ENCODE assay signal across 8 cellular contexts in genomic region chr7:156949541-156950380, GRCh38. TPM values are rescaled to one million over a fixed set of nuclear protein-coding genes. Genes with fewer than 3 reads are reported as not detected.
A peak's percentile ranks its signal among the peaks of the same experiment; 100 is the strongest.
DNase-seq lines count a peak whose midpoint lies in the region; ATAC-seq and TF ChIP-seq lines count a peak whose summit lies in the region.

Gene NOM1, plus strand, starts transcription at chr7:156949712. Its CDS starts 26 bp downstream, at chr7:156949738.

- TF ChIP-seq CTCF in OCI-LY1 (IDR thresholded peaks at IDR 0.05; ENCODE audit: low read length) (peak; percentile 56), epithelial cell of proximal tubule (conservative IDR thresholded peaks at IDR 0.05; ENCODE audit: low read depth, low read length) (peak; percentile 61)

- H3F3A ChIP-seq in OCI-LY1 (ENCODE audit: insufficient read depth, low read length) = no peaks in the 10 kb centered on the region

- H3K27me3 ChIP-seq in OCI-LY1 (ENCODE audit: insufficient read depth, low read length) (peaks cover 4% of the 10 kb centered on the region; the same call in 1 of the 2 replicates), mucosa of stomach (ENCODE audit: control insufficient read depth, insufficient read depth, low read length) (peaks cover 3% of the 10 kb centered on the region)

- ATAC-seq in GM21367 (IDR thresholded peaks at IDR 0.05; ENCODE audit: unreplicated experiment) = peak; percentile 89

- H2AFZ ChIP-seq in OCI-LY1 (ENCODE audit: low read length) = no peak within 1 kb of the TSS

- H3K27ac ChIP-seq in OCI-LY1 (ENCODE audit: low read depth, low read length, poor library complexity, severe bottlenecking) = no peak within 1 kb of the TSS

- H3K4me1 ChIP-seq in OCI-LY1 (ENCODE audit: insufficient read depth, low read length, severe bottlenecking) = peaks cover 28% of the 10 kb centered on the region
- H3K4me1 ChIP-seq in mucosa of stomach (ENCODE audit: control insufficient read depth, insufficient read depth, low read length) = no peaks in the 10 kb centered on the region

- H3K9me3 ChIP-seq in OCI-LY1 (ENCODE audit: low read length) = 0 out of 2 replicates have a peak, but pooled peaks cover 4% of the 10 kb centered on the region
- H3K9me3 ChIP-seq in mucosa of stomach (ENCODE audit: control insufficient read depth, low read length) = no peaks in the 10 kb centered on the region

- H3K9ac ChIP-seq in OCI-LY1 (ENCODE audit: low read length) = peak within 1 kb of the TSS; percentile 81
- H3K9ac ChIP-seq in mucosa of stomach (ENCODE audit: low read length) = peak within 1 kb of the TSS; percentile 60

- peak; percentile 63 for DNase-seq in DMS 273 treated with DMSO at 0.1 percent for 48 hours (lab: John Stamatoyannopoulos, UW)
- DNase-seq in HT1080 (ENCODE audit: low read depth) = peak; percentile 73
- peak; percentile 97 for DNase-seq in activated CD8-positive, alpha-beta memory T cell treated with anti-CD3 and anti-CD28 coated beads, Interleukin-2, amount 50 U/mL, for 48 hours
- no peak for DNase-seq in epithelial cell of proximal tubule (ENCODE audit: low read depth)
- DNase-seq in stimulated activated CD8-positive, alpha-beta memory T cell treated with anti-CD3 and anti-CD28 coated beads, Interleukin-4, amount 100 ng/mL, for 48 hours = peak; percentile 95

- H3K36me3 ChIP-seq in OCI-LY1 (ENCODE audit: insufficient read depth, low read length) (peaks cover 29% of the 10 kb centered on the region), mucosa of stomach (ENCODE audit: control insufficient read depth, insufficient read depth, low read length) (peaks cover under 1% of the 10 kb centered on the region)

- peaks cover 30% of the 10 kb centered on the region for H3K79me2 ChIP-seq in OCI-LY1 (ENCODE audit: insufficient read depth, low read length)

- H3K4me3 ChIP-seq in OCI-LY1 (ENCODE audit: low read depth, low read length, poor library complexity, severe bottlenecking) (peak within 1 kb of the TSS; percentile 85), epithelial cell of proximal tubule (ENCODE audit: low read depth, low read length) (peak within 1 kb of the TSS; percentile 92), mucosa of stomach (ENCODE audit: low read length) (peak within 1 kb of the TSS; percentile 48)

- 0 out of 2 replicates have a peak, but pooled peaks cover 2% of the 10 kb centered on the region for H4K20me1 ChIP-seq in OCI-LY1 (ENCODE audit: insufficient read depth, low read length)

- no peaks in the 10 kb centered on the region for H3K9me2 ChIP-seq in OCI-LY1 (ENCODE audit: low read depth, low read length)

- peak within 1 kb of the TSS; percentile 92 for H3K4me2 ChIP-seq in OCI-LY1 (ENCODE audit: low read length)

RNA-seq across cellular contexts. Expression of gene NOM1, which starts in this region (rescaled TPM):
- 21.6 and 31.4 TPM in 2 replicates for total RNA-seq in HT1080 (2014; rRNA removed; shearing (Covaris generic))
- 14.2 and 14.9 TPM in 2 replicates for polyA plus RNA-seq in HT1080 (2015; cell fraction: cytosol; rRNA removed)
- 60.7 and 63.6 TPM in 2 replicates for polyA plus RNA-seq in HT1080 (2015; cell fraction: nucleus; rRNA removed)
- 8.9 and 17.7 TPM in 2 replicates for total RNA-seq in epithelial cell of proximal tubule
